ENCODE assay signal across 8 cellular contexts in genomic region chr4:76214269-76214628, GRCh38.
DNase-seq lines count a peak whose midpoint lies in the region; ATAC-seq and TF ChIP-seq lines count a peak whose summit lies in the region.

No MANE protein-coding gene starts in this region.

- ATAC-seq in GM21390 (IDR thresholded peaks at IDR 0.05; ENCODE audit: unreplicated experiment) (peak; percentile 12), RWPE2 (ENCODE audit: low read depth) (no peak), HG02759 (IDR thresholded peaks at IDR 0.05; ENCODE audit: unreplicated experiment) (no peak)

- TF ChIP-seq CTCF in AG04449 (IDR thresholded peaks at IDR 0.05; ENCODE audit: insufficient read depth, low read length, missing control alignments) (no peak), RWPE2 (IDR thresholded peaks at IDR 0.05; ENCODE audit: poor library complexity, severe bottlenecking) (no peak), fibroblast of mammary gland (conservative IDR thresholded peaks at IDR 0.05; ENCODE audit: control insufficient read depth, insufficient read depth, low read depth, low read length) (no peak)

- DNase-seq in AG04449 (ENCODE audit: low read depth, low spot score) (no peak), RWPE2 (ENCODE audit: low spot score) (no peak), fibroblast of mammary gland (ENCODE audit: low read depth) (no peak), skeletal muscle cell (ENCODE audit: low read depth) (no peak), AG20443 (ENCODE audit: low spot score) (no peak), COLO668 (lab: John Stamatoyannopoulos, UW; ENCODE audit: unreplicated experiment) (no peak)

- peak overlapping the region; percentile 65 for H3K27ac ChIP-seq in RWPE2 (ENCODE audit: poor library complexity, severe bottlenecking)

- CTCF ChIA-PET in AG04449 (lab: Yijun Ruan, JAX), result interaction anchor here (0.7 to 1.8 kb wide), 3 partner anchors 34 to 92 kb away, joined by 3 to 8 read pairs (median 7); partner anchors contain the start of gene STBD1

- no peaks in the 10 kb centered on the region; the same call in 1 of the 2 replicates for H3K36me3 ChIP-seq in RWPE2 (ENCODE audit: low read depth)

- H3K9me3 ChIP-seq in RWPE2 (ENCODE audit: severe bottlenecking), result no peaks in the 10 kb centered on the region

- no peaks in the 10 kb centered on the region for H3K27me3 ChIP-seq in RWPE2 (ENCODE audit: insufficient read depth, poor library complexity, severe bottlenecking)

- peaks cover 32% of the 10 kb centered on the region for H3K4me1 ChIP-seq in RWPE2 (ENCODE audit: insufficient read depth, poor library complexity, severe bottlenecking)

- H3K4me3 ChIP-seq in AG04449 (ENCODE audit: low read depth, low read length) (peak overlapping the region; percentile 82), RWPE2 (ENCODE audit: severe bottlenecking) (peak overlapping the region; percentile 59), fibroblast of mammary gland (ENCODE audit: control insufficient read depth, low read depth, low read length) (peak overlapping the region; percentile 51), skeletal muscle cell (ENCODE audit: low read depth, low read length) (peak overlapping the region; percentile 72)

- POLR2A ChIA-PET in AG04449 (lab: Yijun Ruan, JAX), result interaction anchor here (1.1 kb wide), 1 partner anchor 92 kb away, joined by 6 read pairs; the partner anchor contains the start of gene STBD1
